ENCODE assay signal across 23 cellular contexts in the genomic region with DNA sequence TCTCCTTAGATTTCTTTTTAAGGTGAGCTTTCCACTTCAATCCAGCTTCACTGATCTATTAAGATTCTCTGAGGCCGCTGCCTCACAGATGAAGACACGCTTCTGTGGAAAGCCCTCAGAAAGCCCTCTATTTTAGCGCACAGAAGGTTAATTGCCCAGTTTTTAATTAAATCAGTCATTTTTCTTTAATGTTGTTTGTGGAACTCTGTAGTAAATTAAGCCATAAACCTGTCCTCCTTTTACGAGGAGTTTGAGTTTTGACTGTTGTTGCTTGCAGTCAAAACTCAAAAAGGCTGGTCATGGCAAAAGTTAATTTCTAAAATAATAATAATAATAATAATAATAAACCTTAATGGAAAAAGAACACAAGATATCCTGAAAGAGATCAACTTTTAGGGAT.
A peak's percentile ranks its signal among the peaks of the same experiment; 100 is the strongest.
DNase-seq lines count a peak whose midpoint lies in the region; ATAC-seq, FAIRE-seq and TF ChIP-seq lines count a peak whose summit lies in the region.
"Had no signal": no experiment of that assay in that cellular context is flagged by ENCODE, and none has a peak within 500 bp of the region (broad histone marks: within the 10 kb centered on the region; RNA-seq: fewer than 3 reads in every experiment).

No MANE protein-coding gene starts in this region.

- H3K4me3 ChIP-seq in HEK293 (ENCODE audit: low read depth, low read length) (no peak overlapping the region), H1 (ENCODE audit: extremely low read depth in 1 of 4, insufficient read depth in 2 of 4, low read depth in 3 of 4, low read length in 4 of 4) (no peak overlapping the region), ovary (no peak overlapping the region)
- H3K4me3 ChIP-seq: HAP-1, K562 had no signal

- H3K36me3 ChIP-seq in HEK293 (ENCODE audit: control insufficient read depth in 2 of 2, insufficient read depth in 1 of 2, low read length in 2 of 2) (no peaks in the 10 kb centered on the region), H1 (ENCODE audit: control insufficient read depth in 2 of 4, insufficient read depth in 4 of 4, low read length in 3 of 4) (no peaks in the 10 kb centered on the region), ovary (no peaks in the 10 kb centered on the region)
- H3K36me3 ChIP-seq: HAP-1 had no signal

- no peaks in the 10 kb centered on the region for H3K23me2 ChIP-seq in H1 (ENCODE audit: low read depth, low read length)

- FAIRE-seq in H1 (lab: Jason Lieb, UNC): no peak
- FAIRE-seq: A204.1, GM12892, GM18507, HTR-8/SVneo, K562 had no signal

- no peak overlapping the region for H3K4me2 ChIP-seq in H1 (ENCODE audit: insufficient read depth in 1 of 2, low read depth in 2 of 2, low read length in 2 of 2)

- no peak overlapping the region for H3K18ac ChIP-seq in H1 (ENCODE audit: extremely low read depth, low read length)

- H4K91ac ChIP-seq in H1 (replicated peaks; ENCODE audit: insufficient read length, low read length): no peak overlapping the region

- TF ChIP-seq EP300 in H1 (IDR thresholded peaks at IDR 0.05; ENCODE audit: borderline replicate concordance in 1 of 2, low read depth in 2 of 2, low read length in 2 of 2) (no peak), ovary (IDR thresholded peaks at IDR 0.05) (no peak)

- H4K5ac ChIP-seq in H1 (ENCODE audit: insufficient read length, low read depth, low read length): no peak overlapping the region

- H2BK12ac ChIP-seq in H1 (ENCODE audit: low read depth, low read length): no peak overlapping the region

- no peak overlapping the region for H3K27ac ChIP-seq in HEK293 (ENCODE audit: extremely low read depth, low read depth, low read length)
- H3K27ac ChIP-seq in H1 (ENCODE audit: low read depth, low read length): no peak overlapping the region
- H3K27ac ChIP-seq in ovary: no peak overlapping the region
- H3K27ac ChIP-seq: C4-2B had no signal

- H3K14ac ChIP-seq in H1 (ENCODE audit: insufficient read length): no peak overlapping the region

- CTCF ChIA-PET in HEK293 (lab: Yijun Ruan, JAX): interaction anchor here (0.6 kb wide), 1 partner anchor 111 kb away, joined by 4 read pairs; no protein-coding TSS in a partner anchor
- CTCF ChIA-PET in H1 (lab: Charles Lee; ENCODE audit: partially characterized antibody): interaction anchor here (0.9 to 5.5 kb wide), 13 partner anchors 9 to 252 kb away, joined by 3 to 32 read pairs (median 3); no protein-coding TSS in a partner anchor

- H3K4me1 ChIP-seq in HEK293 (ENCODE audit: control insufficient read depth, insufficient read depth, low read length) (peaks cover 22% of the 10 kb centered on the region), H1 (replicated peaks in 1 of 4; ENCODE audit: control insufficient read depth in 3 of 4, insufficient read depth in 4 of 4, low read length in 3 of 4) (peaks cover 5 to 23% (median 13%) of the 10 kb centered on the region in 4 experiments), ovary (ENCODE audit: insufficient read depth) (no peaks in the 10 kb centered on the region)
- H3K4me1 ChIP-seq: Caco-2, HAP-1 had no signal

- no peak for TF ChIP-seq POLR2A in H1 (IDR thresholded peaks at IDR 0.05; ENCODE audit: control extremely low read depth in 1 of 2, low read depth in 2 of 2, low read length in 2 of 2)
- TF ChIP-seq POLR2A in ovary (IDR thresholded peaks at IDR 0.05): no peak

- no peak for ATAC-seq in GM18520 (IDR thresholded peaks at IDR 0.05; ENCODE audit: unreplicated experiment)
- ATAC-seq: K562 had no signal

- no peak overlapping the region for H3K23ac ChIP-seq in H1 (ENCODE audit: insufficient read length)

- H3K27me3 ChIP-seq in H1 (replicated peaks in 1 of 4; ENCODE audit: control insufficient read depth in 3 of 4, extremely low read depth in 1 of 4, insufficient read depth in 3 of 4, low read length in 3 of 4) (no peaks in the 10 kb centered on the region; a peak in 3 of 7 replicates), ovary (no peaks in the 10 kb centered on the region)

- H3K79me2 ChIP-seq in H1 (ENCODE audit: control insufficient read depth in 1 of 2, insufficient read depth in 2 of 2, low read length in 2 of 2): no peaks in the 10 kb centered on the region

- intact Hi-C loops in ovary (cut with DNase I): no loop called here

- H3K4ac ChIP-seq in H1 (replicated peaks; ENCODE audit: insufficient read length, low read depth, low read length): no peak overlapping the region

- no peak overlapping the region for H2BK5ac ChIP-seq in H1 (ENCODE audit: low read depth, low read length)

- TF ChIP-seq CTCF in HEK293 (tag by site-specific recombination; IDR thresholded peaks at IDR 0.05) (no peak), H1 (IDR thresholded peaks at IDR 0.05; ENCODE audit: control extremely low read depth in 1 of 3, insufficient read depth in 1 of 3, low read depth in 1 of 3, low read length in 3 of 3) (no peak), ovary (IDR thresholded peaks at IDR 0.05) (no peak)

- H3K9me3 ChIP-seq in HEK293 (ENCODE audit: control insufficient read depth, insufficient read depth, low read depth, low read length): no peaks in the 10 kb centered on the region
- no peaks in the 10 kb centered on the region for H3K9me3 ChIP-seq in H1 (ENCODE audit: insufficient read depth in 2 of 2, low read depth in 1 of 2, low read length in 1 of 2)
- H3K9me3 ChIP-seq in ovary: no peaks in the 10 kb centered on the region
- H3K9me3 ChIP-seq: Caco-2, HAP-1 had no signal

- peak overlapping the region; percentile 50 for H2BK120ac ChIP-seq in H1 (replicated peaks; ENCODE audit: low read depth, low read length)

- H2AK5ac ChIP-seq in H1 (ENCODE audit: low read depth, low read length): no peak overlapping the region

- H4K20me1 ChIP-seq in H1 (replicated peaks in 1 of 2; ENCODE audit: control insufficient read depth in 1 of 2, insufficient read depth in 2 of 2, low read length in 2 of 2): no peaks in the 10 kb centered on the region

- H3K79me1 ChIP-seq in H1 (ENCODE audit: low read depth, low read length): no peaks in the 10 kb centered on the region

- POLR2A ChIA-PET in HEK293 (lab: Yijun Ruan, JAX) (no interaction called here), H1 (lab: Charles Lee; ENCODE audit: partially characterized antibody) (no interaction called here)

- TF ChIP-seq RAD21 in H1 (IDR thresholded peaks at IDR 0.05 in 1 of 2, conservative IDR thresholded peaks at IDR 0.05 in 1 of 2; ENCODE audit: low read depth in 2 of 2, low read length in 2 of 2): no peak

- H4K8ac ChIP-seq in H1 (ENCODE audit: extremely low read depth, insufficient read depth, low read length): no peak overlapping the region

- H2AFZ ChIP-seq in H1 (ENCODE audit: low read length): no peak overlapping the region

- no peak overlapping the region for H3K9ac ChIP-seq in H1 (replicated peaks in 1 of 4; ENCODE audit: extremely low read depth in 1 of 4, low read depth in 3 of 4, low read length in 3 of 4)

- H2BK20ac ChIP-seq in H1 (ENCODE audit: low read length): no peak overlapping the region

- H2BK15ac ChIP-seq in H1 (ENCODE audit: low read length): no peak overlapping the region

- WGBS in H1 (ENCODE audit: extremely low coverage in 1 of 2, insufficient coverage in 1 of 2, insufficient read length in 1 of 2, insufficient replicate concordance in 2 of 2, low coverage in 1 of 2, low lambda C conversion rate in 2 of 2, missing lambda C conversion rate in 1 of 2), 2 experiments: 81% methylated on average over 4 of the region's 4 CpGs; no CpG with 5 or more reads in 1 of the 2 experiments
- 51 to 65% (median 61%) methylated on average over 4 of the region's 4 CpGs for WGBS in ovary, 3 donors

- H3K56ac ChIP-seq in H1 (replicated peaks; ENCODE audit: insufficient read length, low read depth, low read length): no peak overlapping the region

- DNase-seq in H1 (ENCODE audit: low read depth in 1 of 2, low spot score in 2 of 2): no peak
- peak; percentile 85 for DNase-seq in left kidney (ENCODE audit: low read depth, low spot score)
- DNase-seq in activated CD8-positive, alpha-beta memory T cell treated with anti-CD3 and anti-CD28 coated beads, Interleukin-2, amount 50 U/mL, for 4 hours: no peak
- no peak for DNase-seq in NCI-H1694 treated with DMSO at 0.1 percent for 48 hours (lab: John Stamatoyannopoulos, UW)
- DNase-seq in ovary: no peak
- DNase-seq: AML-193; Caco-2; CD4-positive, alpha-beta T cell; DMS153; DMS79; GDM1; GOT3; HFFc6; IMR-90 had no signal

TF ChIP-seq in HEK293, 187 proteins besides CTCF, POLR2A, EP300 and RAD21 (continues in another document):
- TF ChIP-seq ZBTB8A (tag by site-specific recombination; IDR thresholded peaks at IDR 0.05): peak; percentile 60
- TF ChIP-seq REPIN1 (tag by site-specific recombination; IDR thresholded peaks at IDR 0.05; ENCODE audit: low read depth): 0 out of 2 replicates have a peak, but pooled peaks have one; percentile 30
- TF ChIP-seq OSR2 (tag by site-specific recombination; IDR thresholded peaks at IDR 0.05): peak; percentile 80

TF ChIP-seq in H1, 55 proteins besides CTCF, POLR2A, EP300 and RAD21:
- no peak for TF ChIP-seq SUZ12 (IDR thresholded peaks at IDR 0.05; ENCODE audit: low read length)
- TF ChIP-seq KDM5A (IDR thresholded peaks at IDR 0.05; ENCODE audit: low read length): no peak
- no peak for TF ChIP-seq POU5F1 (IDR thresholded peaks at IDR 0.05; ENCODE audit: low read depth, low read length)
- TF ChIP-seq BRCA1 (IDR thresholded peaks at IDR 0.05; ENCODE audit: low read depth, low read length): no peak
- no peak for TF ChIP-seq PHF8 (conservative IDR thresholded peaks at IDR 0.05; ENCODE audit: low read depth, low read length)
- no peak for TF ChIP-seq SP4 (IDR thresholded peaks at IDR 0.05; ENCODE audit: low read length)
- TF ChIP-seq CBX8 (IDR thresholded peaks at IDR 0.05; ENCODE audit: borderline replicate concordance, low read depth, low read length): no peak
- TF ChIP-seq JUND (IDR thresholded peaks at IDR 0.05; ENCODE audit: low read length): no peak
- TF ChIP-seq NRF1 (IDR thresholded peaks at IDR 0.05; ENCODE audit: low read depth, low read length): no peak
- TF ChIP-seq, protein P1, sequence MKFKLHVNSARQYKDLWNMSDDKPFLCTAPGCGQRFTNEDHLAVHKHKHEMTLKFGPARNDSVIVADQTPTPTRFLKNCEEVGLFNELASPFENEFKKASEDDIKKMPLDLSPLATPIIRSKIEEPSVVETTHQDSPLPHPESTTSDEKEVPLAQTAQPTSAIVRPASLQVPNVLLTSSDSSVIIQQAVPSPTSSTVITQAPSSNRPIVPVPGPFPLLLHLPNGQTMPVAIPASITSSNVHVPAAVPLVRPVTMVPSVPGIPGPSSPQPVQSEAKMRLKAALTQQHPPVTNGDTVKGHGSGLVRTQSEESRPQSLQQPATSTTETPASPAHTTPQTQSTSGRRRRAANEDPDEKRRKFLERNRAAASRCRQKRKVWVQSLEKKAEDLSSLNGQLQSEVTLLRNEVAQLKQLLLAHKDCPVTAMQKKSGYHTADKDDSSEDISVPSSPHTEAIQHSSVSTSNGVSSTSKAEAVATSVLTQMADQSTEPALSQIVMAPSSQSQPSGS (IDR thresholded peaks at IDR 0.05; ENCODE audit: low read length): no peak
- TF ChIP-seq HDAC2 (IDR thresholded peaks at IDR 0.05; ENCODE audit: borderline replicate concordance in 1 of 2, low read depth in 2 of 2, low read length in 2 of 2): no peak
